Comparison of ENCODE assay signal across 18 cellular contexts in genomic region chr12:62299617-62300016, GRCh38. TPM values are rescaled to one million over a fixed set of nuclear protein-coding genes. Genes with fewer than 3 reads are reported as not detected.
DNase-seq lines count a peak whose midpoint lies in the region; ATAC-seq lines count a peak whose summit lies in the region.
"Had no signal": no experiment of that assay in that cellular context is flagged by ENCODE, and none has a peak within 500 bp of the region (broad histone marks: within the 10 kb centered on the region; RNA-seq: fewer than 3 reads in every experiment).

No MANE protein-coding gene starts in this region.

- intact Hi-C loops in Right ventricle myocardium superior (cut with DNase I) (no loop called here), Right ventricle myocardium inferior (cut with DNase I) (no loop called here)

- ATAC-seq in Right ventricle myocardium superior (ENCODE audit: poor library complexity) (peak; percentile 51), Right ventricle myocardium inferior (no peak)
- ATAC-seq: SK-N-SH treated with all-trans-retinoic acid at 6 μM for 48 hours had no signal

- DNase-seq in Right ventricle myocardium superior, result no peak
- DNase-seq in Right ventricle myocardium inferior (ENCODE audit: missing footprints), result no peak
- DNase-seq in NCI-H2029 treated with DMSO at 0.1 percent for 48 hours (lab: John Stamatoyannopoulos, UW), result peak; percentile 65
- peak; percentile 14 for DNase-seq in SHP77 treated with DMSO at 0.1 percent for 48 hours (lab: John Stamatoyannopoulos, UW)
- DNase-seq in 8988T, result no peak
- DNase-seq in stimulated activated CD4-positive, alpha-beta T cell treated with anti-CD3 and anti-CD28 coated beads, Interleukin-2, amount 100 ng/mL, for 48 hours, result no peak
- DNase-seq in NCI-H1694 treated with DMSO at 0.1 percent for 48 hours (lab: John Stamatoyannopoulos, UW), result no peak
- DNase-seq: AML-193, DMS 273 treated with DMSO at 0.1 percent for 48 hours, DND-41, H9, NCI-H146, NCI-H2107, NCI-H446, NCI-H69, SIG-M5, T-cell had no signal

RNA-seq across cellular contexts. Expression of gene USP15, which starts 39.4 kb away (rescaled TPM):
- total RNA-seq in Right ventricle myocardium superior (55.0 TPM), Right ventricle myocardium inferior (50.7 TPM)

Comparison
In these comparisons a context has a peak if more than half of its experiments do, and no peak if none do; other contexts are left out.
1. DNase-seq: peak in NCI-H2029 treated with DMSO at 0.1 percent for 48 hours (single experiment) and SHP77 treated with DMSO at 0.1 percent for 48 hours (single experiment); none in Right ventricle myocardium superior (single experiment), Right ventricle myocardium inferior (single experiment), 8988T (single experiment), stimulated activated CD4-positive, alpha-beta T cell treated with anti-CD3 and anti-CD28 coated beads, Interleukin-2, amount 100 ng/mL, for 48 hours (0 of 2) and NCI-H1694 treated with DMSO at 0.1 percent for 48 hours (single experiment).